In the genomic region with DNA sequence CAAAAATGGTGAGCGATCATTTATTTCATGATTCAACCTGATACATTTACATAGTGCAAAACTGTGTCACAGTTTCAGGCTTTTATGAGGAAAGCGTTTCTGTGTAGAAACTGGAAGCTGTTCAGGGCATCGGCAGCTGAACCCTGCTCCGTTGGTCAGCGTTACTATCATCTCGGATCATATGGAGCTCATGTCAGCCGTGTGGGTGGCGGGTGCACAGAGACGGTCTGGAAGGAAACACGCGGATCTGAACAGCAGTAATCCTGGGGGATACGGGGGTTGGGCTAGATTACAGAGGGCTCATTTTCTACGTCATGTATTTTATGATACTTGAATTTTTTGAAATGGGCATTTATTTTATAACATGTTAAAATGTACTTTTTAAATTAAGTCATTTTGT, we compare ENCODE assay signal across 20 cellular contexts.
"Had no signal": no experiment of that assay in that cellular context is flagged by ENCODE, and none has a peak within 500 bp of the region (broad histone marks: within the 10 kb centered on the region; RNA-seq: fewer than 3 reads in every experiment).

No MANE protein-coding gene starts in this region.

- DNase-seq: activated CD4-positive, alpha-beta T cell treated with anti-CD3 and anti-CD28 coated beads for 36 hours; activated CD4-positive, alpha-beta T cell treated with anti-CD3 and anti-CD28 coated beads, Interleukin-2, amount 50 U/mL, for 4 hours; cerebellar nuclear complex; cortex of kidney; hypothalamus; left cardiac atrium; nephron progenitor cell; stimulated activated CD4-positive, alpha-beta T cell treated with anti-CD3 and anti-CD28 coated beads, Interleukin-2, amount 100 ng/mL, for 24 hours; stomach had no signal

- H3K9me3 ChIP-seq: gastroesophageal sphincter, stomach, suprapubic skin, tibial nerve had no signal

- ATAC-seq: activated CD4-positive, alpha-beta T cell treated with anti-CD3 and anti-CD28 coated beads for 36 hours; gastroesophageal sphincter; left cardiac atrium; right cardiac atrium; stimulated activated memory B cell treated with anti-CD40 and anti-IgM and Interleukin-4, amounts not matched to agents 10 μg/mL and 1 μg/mL and 100 μg/mL, for 72 hours; WTC11 had no signal

- H3K27ac Mint-ChIP-seq: activated CD4-positive, alpha-beta T cell treated with anti-CD3 and anti-CD28 coated beads for 36 hours; memory B cell; stimulated activated memory B cell treated with anti-CD40 and anti-IgM and Interleukin-4, amounts not matched to agents 10 μg/mL and 1 μg/mL and 100 μg/mL, for 72 hours; T-helper 2 cell treated with Interferon-gamma antibody and Interleukin-4, amounts not matched to agents 5 μg/mL and 100 μg/mL, for 36 hours; WTC11 had no signal

- H3K27me3 ChIP-seq: gastroesophageal sphincter, stomach, suprapubic skin, tibial nerve had no signal

- H3K4me1 ChIP-seq: gastroesophageal sphincter, parathyroid adenoma, stomach, suprapubic skin, tibial nerve had no signal

- H3K4me1 Mint-ChIP-seq: memory B cell; nephron progenitor cell; stimulated activated memory B cell treated with anti-CD40 and anti-IgM and Interleukin-4, amounts not matched to agents 10 μg/mL and 1 μg/mL and 100 μg/mL, for 72 hours; WTC11 had no signal

- H3K4me3 ChIP-seq: gastroesophageal sphincter, stomach, suprapubic skin, tibial nerve had no signal

- H3K9me3 Mint-ChIP-seq: activated naive CD4-positive, alpha-beta T cell treated with anti-CD3 and anti-CD28 coated beads, Interleukin-2, amount 50 U/mL, for 72 hours; memory B cell; stimulated activated memory B cell treated with anti-CD40 and anti-IgM and Interleukin-4, amounts not matched to agents 10 μg/mL and 1 μg/mL and 100 μg/mL, for 72 hours; T-helper 2 cell treated with Interferon-gamma antibody and Interleukin-4, amounts not matched to agents 5 μg/mL and 100 μg/mL, for 36 hours; WTC11 had no signal

- H3K27me3 Mint-ChIP-seq: activated CD4-positive, alpha-beta T cell treated with anti-CD3 and anti-CD28 coated beads for 36 hours; memory B cell; stimulated activated memory B cell treated with anti-CD40 and anti-IgM and Interleukin-4, amounts not matched to agents 10 μg/mL and 1 μg/mL and 100 μg/mL, for 72 hours had no signal

- H3K27ac ChIP-seq: epithelial cell of prostate, gastroesophageal sphincter, parathyroid adenoma, stomach, suprapubic skin, tibial nerve had no signal

- H3K4me3 Mint-ChIP-seq: activated CD4-positive, alpha-beta T cell treated with anti-CD3 and anti-CD28 coated beads for 36 hours; memory B cell; nephron progenitor cell; stimulated activated memory B cell treated with anti-CD40 and anti-IgM and Interleukin-4, amounts not matched to agents 10 μg/mL and 1 μg/mL and 100 μg/mL, for 72 hours; T-helper 2 cell treated with Interferon-gamma antibody and Interleukin-4, amounts not matched to agents 5 μg/mL and 100 μg/mL, for 36 hours; WTC11 had no signal
